In the genomic region with DNA sequence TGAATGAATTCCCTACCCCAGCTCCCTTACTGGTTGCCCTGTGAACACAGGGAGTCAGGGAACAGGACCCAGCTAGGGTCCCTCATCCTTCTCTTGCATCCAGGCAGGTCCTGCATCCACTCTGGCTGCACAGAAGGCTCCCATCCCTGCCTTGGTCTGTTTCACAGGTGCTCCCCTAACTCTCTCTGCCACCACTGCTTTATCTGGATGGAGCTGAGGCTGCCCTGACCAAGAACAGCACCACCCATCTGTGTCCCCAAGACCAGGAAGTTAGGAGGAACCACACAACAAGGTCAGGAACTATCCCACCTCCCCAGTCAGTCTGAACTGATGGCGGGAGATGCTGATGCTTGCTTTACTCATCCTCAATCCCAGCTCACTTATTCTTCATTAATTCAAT, we compare ENCODE assay signal across 35 cellular contexts. TPM values are rescaled to one million over a fixed set of nuclear protein-coding genes. Genes with fewer than 3 reads are reported as not detected.
"Had no signal": no experiment of that assay in that cellular context is flagged by ENCODE, and none has a peak within 500 bp of the region (broad histone marks: within the 10 kb centered on the region; RNA-seq: fewer than 3 reads in every experiment).

No MANE protein-coding gene starts in this region.

- H3K36me3 ChIP-seq: adrenal gland, brain microvascular endothelial cell, breast epithelium, cardiac muscle cell had no signal

- H3K27ac ChIP-seq: adrenal gland, body of pancreas, brain microvascular endothelial cell, breast epithelium, cardiac muscle cell had no signal

- FAIRE-seq: astrocyte, TTC549 had no signal

- H3K27me3 ChIP-seq: adrenal gland, body of pancreas, breast epithelium had no signal

- ATAC-seq: activated CD8-positive, alpha-beta T cell treated with anti-CD3 and anti-CD28 coated beads for 36 hours; activated naive CD4-positive, alpha-beta T cell treated with anti-CD3 and anti-CD28 coated beads, Interleukin-2, amount 50 U/mL, for 72 hours; activated T-cell treated with anti-CD3 and anti-CD28 coated beads, Interleukin-2, amount 50 U/mL, for 4 hours; activated T-cell treated with anti-CD3 and anti-CD28 coated beads, Interleukin-2, amount 50 U/mL, for 72 hours; activated T-helper 17 cell treated with anti-CD3 and anti-CD28 coated beads, Interleukin-2, amount 50 U/mL, for 72 hours; body of pancreas had no signal

- H3K4me3 ChIP-seq: adrenal gland, body of pancreas, breast epithelium, cardiac muscle cell had no signal

- DNase-seq: activated B cell treated with CpG ODN at 0.5 μM for 24 hours; activated CD4-positive, alpha-beta memory T cell treated with anti-CD3 and anti-CD28 coated beads for 36 hours; activated CD4-positive, alpha-beta T cell treated with anti-CD3 and anti-CD28 coated beads for 48 hours; activated CD4-positive, alpha-beta T cell treated with anti-CD3 and anti-CD28 coated beads, Interleukin-2, amount 50 U/mL, for 1 hour; activated CD4-positive, alpha-beta T cell treated with anti-CD3 and anti-CD28 coated beads, Interleukin-2, amount 50 U/mL, for 4 hours; activated CD4-positive, CD25-positive, alpha-beta regulatory T cell treated with anti-CD3 and anti-CD28 coated beads, Interleukin-2, amount 50 U/mL, for 72 hours; activated CD8-positive, alpha-beta memory T cell treated with anti-CD3 and anti-CD28 coated beads, Interleukin-2, amount 50 U/mL, for 4 hours; activated CD8-positive, alpha-beta T cell treated with anti-CD3 and anti-CD28 coated beads for 36 hours; activated effector memory CD4-positive, alpha-beta T cell treated with anti-CD3 and anti-CD28 coated beads, Interleukin-2, amount 50 U/mL, for 16 hours; activated gamma-delta T cell treated with Interleukin-2 at 50 U/mL for 16 hours; activated naive CD4-positive, alpha-beta T cell; activated naive CD4-positive, alpha-beta T cell treated with anti-CD3 and anti-CD28 coated beads for 36 hours; activated naive CD4-positive, alpha-beta T cell treated with anti-CD3 and anti-CD28 coated beads, Interleukin-2, amount 50 U/mL, for 16 hours; activated naive CD8-positive, alpha-beta T cell treated with anti-CD3 and anti-CD28 coated beads for 36 hours; activated T-cell treated with anti-CD3 and anti-CD28 coated beads for 4 hours; activated T-cell treated with anti-CD3 and anti-CD28 coated beads, Interleukin-2, amount 50 U/mL, for 1 hour; activated T-cell treated with anti-CD3 and anti-CD28 coated beads, Interleukin-2, amount 50 U/mL, for 4 hours; activated T-cell treated with anti-CD3 and anti-CD28 coated beads, Interleukin-2, amount 50 U/mL, for 72 hours; adrenal gland; amniotic stem cell; aorta; body of pancreas; brain microvascular endothelial cell; caudate nucleus; cerebellar nuclear complex; SW 1271; T-helper 1 cell; T-helper 2 cell; T-helper 9 cell had no signal

- H3K9me3 ChIP-seq: adrenal gland, body of pancreas, breast epithelium had no signal

- H3K4me1 ChIP-seq: breast epithelium had no signal

RNA-seq across cellular contexts. Expression of gene HLA-G, which starts 16.2 kb away (rescaled TPM):
- total RNA-seq: breast epithelium, cardiac muscle cell had no signal
- polyA plus RNA-seq: adrenal gland had no signal
